Comparison of ENCODE assay signal across 37 cellular contexts in genomic region chr1:153308540-153308939, GRCh38. TPM values are rescaled to one million over a fixed set of nuclear protein-coding genes. Genes with fewer than 3 reads are reported as not detected.
"Had no signal": no experiment of that assay in that cellular context is flagged by ENCODE, and none has a peak within 500 bp of the region (broad histone marks: within the 10 kb centered on the region; RNA-seq: fewer than 3 reads in every experiment).

No MANE protein-coding gene starts in this region.

- H3K9me3 ChIP-seq: MG63 had no signal

- H3K4me2 ChIP-seq: KMS-11 had no signal

- H3K36me3 ChIP-seq: MG63 had no signal

- H3K9ac ChIP-seq: KMS-11 had no signal

- H3K27ac ChIP-seq: KMS-11 had no signal

- H3K4me3 ChIP-seq: MG63 had no signal

- DNase-seq: Karpas-422, Kasumi-1, KG1, MG63, MM.1S, NCI-H1048, NCI-H1092, NCI-H1092 treated with DMSO at 0.1 percent for 48 hours, NCI-H1105, NCI-H1105 treated with DMSO at 0.1 percent for 48 hours, NCI-H1417, NCI-H1417 treated with DMSO at 0.1 percent for 48 hours, NCI-H1436, NCI-H1436 treated with DMSO at 0.1 percent for 48 hours, NCI-H146, NCI-H1694, NCI-H1694 treated with DMSO at 0.1 percent for 48 hours, NCI-H187, NCI-H187 treated with DMSO at 0.1 percent for 48 hours, NCI-H1930, NCI-H2029, NCI-H2029 treated with DMSO at 0.1 percent for 48 hours, NCI-H2081, NCI-H2081 treated with DMSO at 0.1 percent for 48 hours, NCI-H2107, NCI-H2171, NCI-H2171 treated with DMSO at 0.1 percent for 48 hours, NCI-H2227 treated with DMSO at 0.1 percent for 48 hours, NCI-H226, NCI-H345, NCI-H446, NCI-H446 treated with DMSO at 0.1 percent for 48 hours had no signal

RNA-seq across cellular contexts. Expression of gene PGLYRP3, which starts 4.2 kb away (rescaled TPM):
- total RNA-seq: LHCN-M2, M059J, MCF 10A, NCI-H460 had no signal

RNA-seq across cellular contexts. Expression of gene PGLYRP4, which starts 40.1 kb away (rescaled TPM):
- total RNA-seq: LHCN-M2, M059J, MCF 10A, NCI-H460 had no signal

RNA-seq across cellular contexts. Expression of gene LORICRIN, which starts 49.1 kb away (rescaled TPM):
- total RNA-seq: LHCN-M2, M059J, MCF 10A, NCI-H460 had no signal

RNA-seq across cellular contexts. Expression of gene S100A9, which starts 49.1 kb away (rescaled TPM):
- total RNA-seq: LHCN-M2 had no signal
